In genomic region chr11:120528749-120529148, GRCh38 we compare ENCODE assay signal across 37 cellular contexts. TPM values are rescaled to one million over a fixed set of nuclear protein-coding genes. Genes with fewer than 3 reads are reported as not detected.
"Had no signal": no experiment of that assay in that cellular context is flagged by ENCODE, and none has a peak within 500 bp of the region (broad histone marks: within the 10 kb centered on the region; RNA-seq: fewer than 3 reads in every experiment).

No MANE protein-coding gene starts in this region.

- H3K27me3 Mint-ChIP-seq: activated CD4-positive, alpha-beta T cell treated with anti-CD3 and anti-CD28 coated beads, Interleukin-2, amount 10 ng/mL, durations not matched to agents 24 days and 14 days had no signal

- H3K36me3 ChIP-seq: adrenal gland, brain microvascular endothelial cell, breast epithelium had no signal

- H3K4me1 ChIP-seq: body of pancreas, breast epithelium had no signal

- H3K9me3 ChIP-seq: adrenal gland, body of pancreas, breast epithelium had no signal

- H3K27me3 ChIP-seq: adrenal gland, body of pancreas, brain microvascular endothelial cell, breast epithelium had no signal

- H3K9me3 Mint-ChIP-seq: activated CD4-positive, alpha-beta T cell treated with anti-CD3 and anti-CD28 coated beads, Interleukin-2, amount 10 ng/mL, durations not matched to agents 24 days and 14 days; activated CD8-positive, alpha-beta T cell treated with anti-CD3 and anti-CD28 coated beads for 36 hours; activated naive CD4-positive, alpha-beta T cell treated with anti-CD3 and anti-CD28 coated beads, Interleukin-2, amount 50 U/mL, for 72 hours; activated naive CD8-positive, alpha-beta T cell treated with anti-CD3 and anti-CD28 coated beads for 36 hours; activated T-cell treated with anti-CD3 and anti-CD28 coated beads, Interleukin-2, amount 50 U/mL, for 4 hours; activated T-cell treated with anti-CD3 and anti-CD28 coated beads, Interleukin-2, amount 50 U/mL, for 72 hours; activated T-helper 1 cell treated with anti-CD3 and anti-CD28 coated beads, Interleukin-12 subunit alpha, Interleukin-12 subunit beta, Interleukin-2, Interleukin-4 antibody, amounts not matched to agents 30 ng/mL and 10 ng/mL and 1 ng/mL, durations not matched to agents 14 hours and 24 hours and 36 hours; activated T-helper 17 cell treated with anti-CD3 and anti-CD28 coated beads, Interleukin-2, amount 50 U/mL, for 72 hours; T-helper 1 cell treated with Interleukin-12 subunit alpha and Interleukin-12 subunit beta and Interleukin-4 antibody, amounts not matched to agents 30 μg/mL and 1 μg/mL, for 36 hours; T-helper 2 cell treated with Interferon-gamma antibody and Interleukin-4, amounts not matched to agents 5 μg/mL and 100 μg/mL, for 36 hours had no signal

- H3K4me3 ChIP-seq: adrenal gland, body of pancreas, breast epithelium had no signal

- FAIRE-seq: astrocyte, TTC549 had no signal

- ATAC-seq: activated CD4-positive, CD25-positive, alpha-beta regulatory T cell treated with anti-CD3 and anti-CD28 coated beads, Interleukin-2, amount 50 U/mL, for 24 hours; activated CD8-positive, alpha-beta T cell treated with anti-CD3 and anti-CD28 coated beads for 36 hours; activated naive CD4-positive, alpha-beta T cell treated with anti-CD3 and anti-CD28 coated beads, Interleukin-2, amount 50 U/mL, for 72 hours; activated T-cell treated with anti-CD3 and anti-CD28 coated beads, Interleukin-2, amount 50 U/mL, for 4 hours; activated T-cell treated with anti-CD3 and anti-CD28 coated beads, Interleukin-2, amount 50 U/mL, for 72 hours; activated T-helper 17 cell treated with anti-CD3 and anti-CD28 coated beads, Interleukin-2, amount 50 U/mL, for 72 hours; body of pancreas had no signal

- H3K4me3 Mint-ChIP-seq: activated CD4-positive, alpha-beta memory T cell treated with anti-CD3 and anti-CD28 coated beads for 36 hours; activated CD4-positive, alpha-beta T cell treated with anti-CD3 and anti-CD28 coated beads, Interleukin-2, amount 10 ng/mL, durations not matched to agents 24 days and 14 days; activated CD8-positive, alpha-beta T cell treated with anti-CD3 and anti-CD28 coated beads for 36 hours; activated naive CD4-positive, alpha-beta T cell treated with anti-CD3 and anti-CD28 coated beads for 36 hours; activated naive CD8-positive, alpha-beta T cell treated with anti-CD3 and anti-CD28 coated beads for 36 hours; activated T-cell treated with anti-CD3 and anti-CD28 coated beads, Interleukin-2, amount 50 U/mL, for 4 hours; activated T-cell treated with anti-CD3 and anti-CD28 coated beads, Interleukin-2, amount 50 U/mL, for 72 hours; activated T-helper 1 cell treated with anti-CD3 and anti-CD28 coated beads, Interleukin-12 subunit alpha, Interleukin-12 subunit beta, Interleukin-2, Interleukin-4 antibody, amounts not matched to agents 30 ng/mL and 10 ng/mL and 1 ng/mL, durations not matched to agents 14 hours and 24 hours and 36 hours; activated T-helper 17 cell treated with anti-CD3 and anti-CD28 coated beads, Interleukin-2, amount 50 U/mL, for 72 hours; T-helper 1 cell treated with Interleukin-12 subunit alpha and Interleukin-12 subunit beta and Interleukin-4 antibody, amounts not matched to agents 30 μg/mL and 1 μg/mL, for 36 hours; T-helper 2 cell treated with Interferon-gamma antibody and Interleukin-4, amounts not matched to agents 5 μg/mL and 100 μg/mL, for 36 hours had no signal

- H3K36me3 Mint-ChIP-seq: activated CD4-positive, alpha-beta memory T cell treated with anti-CD3 and anti-CD28 coated beads for 36 hours; activated naive CD4-positive, alpha-beta T cell treated with anti-CD3 and anti-CD28 coated beads, Interleukin-2, amount 50 U/mL, for 72 hours; activated naive CD8-positive, alpha-beta T cell treated with anti-CD3 and anti-CD28 coated beads for 36 hours had no signal

- H3K4me1 Mint-ChIP-seq: activated CD4-positive, alpha-beta T cell treated with anti-CD3 and anti-CD28 coated beads, Interleukin-2, amount 10 ng/mL, durations not matched to agents 24 days and 14 days; activated naive CD8-positive, alpha-beta T cell treated with anti-CD3 and anti-CD28 coated beads for 36 hours; activated T-helper 17 cell treated with anti-CD3 and anti-CD28 coated beads, Interleukin-2, amount 50 U/mL, for 72 hours had no signal

- H3K27ac ChIP-seq: adrenal gland, body of pancreas, brain microvascular endothelial cell, breast epithelium, VCaP had no signal

- H3K27ac Mint-ChIP-seq: activated CD4-positive, alpha-beta memory T cell treated with anti-CD3 and anti-CD28 coated beads for 36 hours; activated CD4-positive, alpha-beta T cell treated with anti-CD3 and anti-CD28 coated beads, Interleukin-2, amount 10 ng/mL, durations not matched to agents 24 days and 14 days; activated CD8-positive, alpha-beta T cell treated with anti-CD3 and anti-CD28 coated beads for 36 hours; activated naive CD4-positive, alpha-beta T cell treated with anti-CD3 and anti-CD28 coated beads for 36 hours; activated naive CD4-positive, alpha-beta T cell treated with anti-CD3 and anti-CD28 coated beads, Interleukin-2, amount 50 U/mL, for 72 hours; activated naive CD8-positive, alpha-beta T cell treated with anti-CD3 and anti-CD28 coated beads for 36 hours; activated T-cell treated with anti-CD3 and anti-CD28 coated beads, Interleukin-2, amount 50 U/mL, for 72 hours; activated T-helper 1 cell treated with anti-CD3 and anti-CD28 coated beads, Interleukin-12 subunit alpha, Interleukin-12 subunit beta, Interleukin-2, Interleukin-4 antibody, amounts not matched to agents 30 ng/mL and 10 ng/mL and 1 ng/mL, durations not matched to agents 14 hours and 24 hours and 36 hours; activated T-helper 17 cell treated with anti-CD3 and anti-CD28 coated beads, Interleukin-2, amount 50 U/mL, for 72 hours; T-helper 1 cell treated with Interleukin-12 subunit alpha and Interleukin-12 subunit beta and Interleukin-4 antibody, amounts not matched to agents 30 μg/mL and 1 μg/mL, for 36 hours; T-helper 2 cell treated with Interferon-gamma antibody and Interleukin-4, amounts not matched to agents 5 μg/mL and 100 μg/mL, for 36 hours had no signal

- DNase-seq: activated CD4-positive, alpha-beta memory T cell treated with anti-CD3 and anti-CD28 coated beads for 36 hours; activated CD4-positive, alpha-beta T cell treated with anti-CD3 and anti-CD28 coated beads for 4 hours; activated CD4-positive, alpha-beta T cell treated with anti-CD3 and anti-CD28 coated beads, Interleukin-2, amount 10 ng/mL, durations not matched to agents 24 days and 14 days; activated CD4-positive, alpha-beta T cell treated with anti-CD3 and anti-CD28 coated beads, Interleukin-2, amount 50 U/mL, for 1 hour; activated CD4-positive, alpha-beta T cell treated with anti-CD3 and anti-CD28 coated beads, Interleukin-2, amount 50 U/mL, for 4 hours; activated CD4-positive, CD25-positive, alpha-beta regulatory T cell; activated CD8-positive, alpha-beta memory T cell treated with anti-CD3 and anti-CD28 coated beads, Interleukin-2, amount 50 U/mL, for 4 hours; activated CD8-positive, alpha-beta T cell treated with anti-CD3 and anti-CD28 coated beads for 36 hours; activated effector memory CD4-positive, alpha-beta T cell treated with anti-CD3 and anti-CD28 coated beads, Interleukin-2, amount 50 U/mL, for 16 hours; activated gamma-delta T cell treated with Interleukin-2 at 50 U/mL for 16 hours; activated naive CD4-positive, alpha-beta T cell; activated naive CD4-positive, alpha-beta T cell treated with anti-CD3 and anti-CD28 coated beads for 36 hours; activated naive CD4-positive, alpha-beta T cell treated with anti-CD3 and anti-CD28 coated beads, Interleukin-2, amount 50 U/mL, for 16 hours; activated naive CD8-positive, alpha-beta T cell treated with anti-CD3 and anti-CD28 coated beads for 36 hours; activated T-cell treated with anti-CD3 and anti-CD28 coated beads for 4 hours; activated T-cell treated with anti-CD3 and anti-CD28 coated beads, Interleukin-2, amount 50 U/mL, for 1 hour; activated T-cell treated with anti-CD3 and anti-CD28 coated beads, Interleukin-2, amount 50 U/mL, for 4 hours; activated T-cell treated with anti-CD3 and anti-CD28 coated beads, Interleukin-2, amount 50 U/mL, for 72 hours; amniotic stem cell; body of pancreas; brain microvascular endothelial cell; central memory CD4-positive, alpha-beta T cell; T-helper 1 cell; T-helper 2 cell; T-helper 9 cell had no signal

RNA-seq across cellular contexts. Expression of gene GRIK4, which starts 17.2 kb away (rescaled TPM):
- total RNA-seq: activated CD4-positive, alpha-beta memory T cell treated with anti-CD3 and anti-CD28 coated beads for 36 hours; activated CD8-positive, alpha-beta T cell treated with anti-CD3 and anti-CD28 coated beads for 36 hours; activated naive CD4-positive, alpha-beta T cell treated with anti-CD3 and anti-CD28 coated beads for 36 hours; activated naive CD4-positive, alpha-beta T cell treated with anti-CD3 and anti-CD28 coated beads, Interleukin-2, amount 50 U/mL, for 72 hours; activated T-helper 17 cell treated with anti-CD3 and anti-CD28 coated beads, Interleukin-2, amount 50 U/mL, for 72 hours; aorta; body of pancreas had no signal
- polyA plus RNA-seq: aorta had no signal
